ENCODE assay signal across 8 cellular contexts in the genomic region with DNA sequence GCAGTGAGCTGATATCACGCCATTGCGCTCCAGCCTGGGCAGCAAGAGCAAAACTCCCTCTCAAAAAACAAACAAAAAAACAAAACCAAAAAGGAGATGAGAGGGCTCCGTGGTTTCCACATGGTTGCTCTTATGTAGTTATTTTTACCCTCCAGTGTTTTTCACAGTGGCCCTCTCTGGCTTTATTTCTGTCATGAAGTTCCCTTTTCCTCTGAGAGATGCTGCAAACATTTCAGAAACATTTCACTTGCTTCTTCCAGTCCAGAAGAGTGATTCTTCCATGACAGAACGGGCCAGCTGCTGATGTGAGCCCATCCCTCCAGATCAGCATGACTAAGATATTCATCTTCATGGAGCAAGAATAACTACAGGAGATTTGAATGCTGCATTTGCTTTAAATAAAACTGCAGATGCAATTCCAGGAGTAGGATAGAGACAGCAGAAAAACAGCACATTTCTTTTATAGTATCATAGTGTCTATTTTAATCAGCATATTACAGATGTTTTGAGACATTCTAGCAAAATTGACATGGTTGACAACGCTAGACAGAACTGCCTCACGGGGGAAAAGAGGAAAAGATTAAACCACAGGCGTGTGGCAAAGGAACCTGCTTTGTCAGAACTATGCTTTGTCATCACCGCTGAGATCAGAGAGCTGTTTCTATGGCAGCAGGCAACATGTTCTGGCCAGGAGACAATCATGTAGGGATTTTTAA. TPM values are rescaled to one million over a fixed set of nuclear protein-coding genes. Genes with fewer than 3 reads are reported as not detected.
DNase-seq lines count a peak whose midpoint lies in the region; ATAC-seq and TF ChIP-seq lines count a peak whose summit lies in the region.

No MANE protein-coding gene starts in this region.

- no peaks in the 10 kb centered on the region for H3K36me3 ChIP-seq in Loucy (ENCODE audit: insufficient read depth, low read length)

- no peaks in the 10 kb centered on the region for H4K20me1 ChIP-seq in Loucy (ENCODE audit: insufficient read depth, low read length, poor library complexity, severe bottlenecking)

- peaks cover 33% of the 10 kb centered on the region for H3K4me1 Mint-ChIP-seq in activated naive CD4-positive, alpha-beta T cell treated with anti-CD3 and anti-CD28 coated beads for 36 hours (ENCODE audit: low read depth)
- peaks cover 51% of the 10 kb centered on the region for H3K4me1 Mint-ChIP-seq in glutamatergic neuron (ENCODE audit: low read depth, unreplicated experiment)

- H3K27me3 ChIP-seq in Loucy (ENCODE audit: insufficient read depth, low read length, poor library complexity, severe bottlenecking): peaks cover 9% of the 10 kb centered on the region

- H3K4me3 ChIP-seq in Loucy (ENCODE audit: low read length, poor library complexity, severe bottlenecking): peak overlapping the region; percentile 6

- no peaks in the 10 kb centered on the region for H3F3A ChIP-seq in Loucy (ENCODE audit: low read depth)

- no peak overlapping the region for H3K27ac Mint-ChIP-seq in activated naive CD4-positive, alpha-beta T cell treated with anti-CD3 and anti-CD28 coated beads for 36 hours
- peak overlapping the region; percentile 23 for H3K27ac Mint-ChIP-seq in glutamatergic neuron (ENCODE audit: unreplicated experiment)

- H3K9me3 Mint-ChIP-seq in activated naive CD4-positive, alpha-beta T cell treated with anti-CD3 and anti-CD28 coated beads for 36 hours: no peaks in the 10 kb centered on the region
- peaks cover 4% of the 10 kb centered on the region for H3K9me3 Mint-ChIP-seq in glutamatergic neuron (ENCODE audit: unreplicated experiment)

- H3K36me3 Mint-ChIP-seq in activated naive CD4-positive, alpha-beta T cell treated with anti-CD3 and anti-CD28 coated beads for 36 hours (ENCODE audit: low read depth): no peaks in the 10 kb centered on the region
- no peaks in the 10 kb centered on the region for H3K36me3 Mint-ChIP-seq in glutamatergic neuron (ENCODE audit: unreplicated experiment)

- peak overlapping the region; percentile 41 for H3K4me2 ChIP-seq in Loucy (ENCODE audit: low read depth, low read length, poor library complexity, severe bottlenecking)

- H2AFZ ChIP-seq in Loucy (ENCODE audit: low read length): no peak overlapping the region

- no peaks in the 10 kb centered on the region for H3K9me3 ChIP-seq in Loucy (ENCODE audit: insufficient read depth, low read depth, low read length)

- peaks cover 15% of the 10 kb centered on the region for H3K27me3 Mint-ChIP-seq in activated naive CD4-positive, alpha-beta T cell treated with anti-CD3 and anti-CD28 coated beads for 36 hours (ENCODE audit: low read depth)
- peaks cover 2% of the 10 kb centered on the region for H3K27me3 Mint-ChIP-seq in glutamatergic neuron (ENCODE audit: unreplicated experiment)

- TF ChIP-seq CTCF in Loucy (conservative IDR thresholded peaks at IDR 0.05; ENCODE audit: low read length) (no peak), glutamatergic neuron (IDR thresholded peaks at IDR 0.05; ENCODE audit: partially characterized antibody, unreplicated experiment) (no peak)

- no peak for ATAC-seq in Right ventricle myocardium superior (ENCODE audit: poor library complexity)

- H3K9ac ChIP-seq in Loucy (ENCODE audit: low read depth, low read length, poor library complexity, severe bottlenecking): no peak overlapping the region

- peak; percentile 65 for DNase-seq in activated naive CD4-positive, alpha-beta T cell treated with anti-CD3 and anti-CD28 coated beads for 36 hours
- DNase-seq in activated naive CD4-positive, alpha-beta T cell (lab: John Stamatoyannopoulos, UW): no peak
- DNase-seq in GOT3 (lab: John Stamatoyannopoulos, UW) (peak; percentile 16), SW480 (ENCODE audit: low spot score) (peak; percentile 62), glutamatergic neuron (no peak), Right ventricle myocardium superior (no peak), ecto neural progenitor cell (ENCODE audit: low spot score) (no peak)

- CTCF ChIA-PET in activated naive CD4-positive, alpha-beta T cell treated with anti-CD3 and anti-CD28 coated beads for 36 hours (lab: Charles Lee): no interaction called here

- H3K4me3 Mint-ChIP-seq in activated naive CD4-positive, alpha-beta T cell treated with anti-CD3 and anti-CD28 coated beads for 36 hours: no peak overlapping the region
- peak overlapping the region; percentile 41 for H3K4me3 Mint-ChIP-seq in glutamatergic neuron (ENCODE audit: unreplicated experiment)

- no peaks in the 10 kb centered on the region for H3K79me2 ChIP-seq in Loucy (ENCODE audit: insufficient read depth, low read length)

- H3K9me2 ChIP-seq in Loucy (replicated peaks; ENCODE audit: low read depth, low read length): no peaks in the 10 kb centered on the region

- peaks cover 20% of the 10 kb centered on the region for H3K4me1 ChIP-seq in Loucy (ENCODE audit: insufficient read depth, low read length, poor library complexity, severe bottlenecking)

- intact Hi-C loops in activated naive CD4-positive, alpha-beta T cell treated with anti-CD3 and anti-CD28 coated beads for 36 hours (cut with micrococcal nuclease): no loop called here
- intact Hi-C loops in Right ventricle myocardium superior (cut with DNase I): no loop called here

RNA-seq across cellular contexts. Expression of a gene that starts 40.3 kb away (rescaled TPM):
- total RNA-seq in activated naive CD4-positive, alpha-beta T cell treated with anti-CD3 and anti-CD28 coated beads for 36 hours: 1 to 10 TPM in 1 of 2 experiments, under 1 TPM in 1; 0.81 to 1.0 TPM
- total RNA-seq in glutamatergic neuron (ENCODE audit: unreplicated experiment) (120 TPM), Right ventricle myocardium superior (0.27 TPM)

Comparison
In these comparisons a context has a peak if more than half of its experiments do, and no peak if none do; other contexts are left out.
1. DNase-seq: peak in activated naive CD4-positive, alpha-beta T cell treated with anti-CD3 and anti-CD28 coated beads for 36 hours (single experiment), GOT3 (single experiment) and SW480 (single experiment); none in activated naive CD4-positive, alpha-beta T cell (0 of 4), glutamatergic neuron (single experiment), Right ventricle myocardium superior (single experiment) and ecto neural progenitor cell (single experiment).
2. RNA of a gene that starts 40.3 kb away (total RNA-seq): 120 TPM in glutamatergic neuron (single experiment); 0.81 to 1.0 TPM in activated naive CD4-positive, alpha-beta T cell treated with anti-CD3 and anti-CD28 coated beads for 36 hours and 0.27 TPM in Right ventricle myocardium superior (single experiment); every median in the first group is over 10 times any median in the second.